7 cellular contexts compared by ENCODE assay signal in the genomic region with DNA sequence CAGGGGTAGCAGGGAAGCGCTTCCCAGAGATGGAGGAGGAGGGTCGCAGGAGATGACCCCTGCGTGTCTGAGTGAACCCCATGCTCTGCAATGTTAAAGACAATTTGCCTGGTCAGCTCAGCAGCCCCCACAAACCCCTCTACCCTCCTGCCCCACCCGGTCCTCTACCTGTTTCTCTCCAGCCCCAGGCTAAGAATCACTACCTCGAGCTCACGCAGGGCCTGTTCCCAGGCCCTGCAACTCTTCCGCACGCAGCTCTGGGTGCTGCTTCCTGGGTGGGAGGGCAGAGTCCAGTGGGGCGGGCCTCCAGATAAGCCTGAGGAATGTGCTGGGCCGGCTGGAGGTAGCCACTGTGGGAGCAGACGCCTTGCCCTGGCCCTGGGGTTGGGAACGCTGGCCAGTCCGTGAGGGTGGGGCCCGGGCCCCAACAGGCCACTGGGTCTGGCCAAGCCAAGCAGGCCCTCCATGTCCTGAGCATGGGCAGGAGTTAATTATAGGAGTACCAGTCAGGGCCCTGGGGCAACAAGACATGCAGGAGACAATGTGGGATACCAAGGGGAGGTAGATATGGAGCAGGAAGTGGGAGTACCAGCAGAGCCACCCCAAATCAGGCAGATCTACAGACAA. TPM values are rescaled to one million over a fixed set of nuclear protein-coding genes. Genes with fewer than 3 reads are reported as not detected.
A peak's percentile ranks its signal among the peaks of the same experiment; 100 is the strongest.
DNase-seq lines count a peak whose midpoint lies in the region; ATAC-seq and TF ChIP-seq lines count a peak whose summit lies in the region.

No MANE protein-coding gene starts in this region.

- H3K9me3 Mint-ChIP-seq in endodermal cell, result no peaks in the 10 kb centered on the region

- H2AFZ ChIP-seq in mesenchymal stem cell (ENCODE audit: low read depth, low read length), result no peak overlapping the region

- DNase-seq in endodermal cell (peak; percentile 62), mesenchymal stem cell (peak; percentile 60), upper lobe of right lung (peak; percentile 85), thyroid gland (no peak), AML-193 (lab: John Stamatoyannopoulos, UW) (no peak)

- H3K4me3 Mint-ChIP-seq in endodermal cell, result peak overlapping the region; percentile 60

- peak overlapping the region; percentile 87 for H4K8ac ChIP-seq in mesenchymal stem cell (ENCODE audit: low read length)

- peak overlapping the region; percentile 70 to 82 for H2BK12ac ChIP-seq in mesenchymal stem cell (ENCODE audit: low read length in 2 of 2)

- H3K27ac Mint-ChIP-seq in endodermal cell, result no peak overlapping the region

- peak overlapping the region; percentile 87 for H3K4me2 ChIP-seq in mesenchymal stem cell (ENCODE audit: low read length, poor library complexity, severe bottlenecking)

- H3K4me1 ChIP-seq in HUES48 (ENCODE audit: control insufficient read depth, insufficient read depth, low read length) (peaks cover 21% of the 10 kb centered on the region), endodermal cell (ENCODE audit: control insufficient read depth, insufficient read depth, low read length) (peaks cover 6% of the 10 kb centered on the region), mesenchymal stem cell (ENCODE audit: control insufficient read depth, insufficient read depth, low read depth, low read length) (peaks cover 67% of the 10 kb centered on the region), upper lobe of right lung (peaks cover 56% of the 10 kb centered on the region), thyroid gland (peaks cover 4 to 37% of the 10 kb centered on the region in 2 donors)

- H3K9me3 ChIP-seq in HUES48 (ENCODE audit: control insufficient read depth, insufficient read depth, low read length) (no peaks in the 10 kb centered on the region), endodermal cell (ENCODE audit: control insufficient read depth, low read length) (no peaks in the 10 kb centered on the region), mesenchymal stem cell (ENCODE audit: control insufficient read depth, low read length) (no peaks in the 10 kb centered on the region), upper lobe of right lung (no peaks in the 10 kb centered on the region), thyroid gland (no peaks in the 10 kb centered on the region)

- no peak overlapping the region for H3K23ac ChIP-seq in mesenchymal stem cell (ENCODE audit: low read length in 2 of 2)

- H3K27ac ChIP-seq in HUES48 (ENCODE audit: low read depth, low read length) (peak overlapping the region; percentile 43), endodermal cell (ENCODE audit: low read depth, low read length) (no peak overlapping the region), mesenchymal stem cell (ENCODE audit: low read length, poor library complexity, severe bottlenecking) (peak overlapping the region; percentile 52), upper lobe of right lung (peak overlapping the region; percentile 66), thyroid gland (peak overlapping the region in 1 of 3 donors; percentile 23)

- peaks cover 48% of the 10 kb centered on the region for H3K79me1 ChIP-seq in mesenchymal stem cell (replicated peaks; ENCODE audit: low read length, poor library complexity, severe bottlenecking)

- no peak overlapping the region for H3K9ac ChIP-seq in HUES48 (ENCODE audit: low read depth, low read length)
- no peak overlapping the region for H3K9ac ChIP-seq in endodermal cell (ENCODE audit: extremely low read depth, low read length, poor library complexity, severe bottlenecking)
- H3K9ac ChIP-seq in mesenchymal stem cell (ENCODE audit: low read length), result peak overlapping the region; percentile 73

- H3K4ac ChIP-seq in mesenchymal stem cell (ENCODE audit: low read depth in 1 of 2, low read length in 2 of 2), result peak overlapping the region; percentile 61 to 62

- WGBS in endodermal cell (ENCODE audit: insufficient coverage in 1 of 2, insufficient read length in 1 of 2), 2 experiments, result 62 to 68% methylated on average over 6 to 14 of the region's 14 CpGs
- 13% methylated on average over 13 of the region's 14 CpGs for WGBS in mesenchymal stem cell
- 66 to 73% methylated on average over 12 to 14 of the region's 14 CpGs for WGBS in thyroid gland, 2 donors

- H2BK15ac ChIP-seq in mesenchymal stem cell (ENCODE audit: low read depth, poor library complexity, severe bottlenecking), result peak overlapping the region; percentile 80

- H2AK5ac ChIP-seq in mesenchymal stem cell (ENCODE audit: low read length, severe bottlenecking), result peak overlapping the region; percentile 69

- ATAC-seq in upper lobe of right lung (peak; percentile 82), GM19035 (IDR thresholded peaks at IDR 0.05; ENCODE audit: unreplicated experiment) (no peak)

- H3K27me3 ChIP-seq in HUES48 (ENCODE audit: control insufficient read depth, insufficient read depth, low read length), result peaks cover 16% of the 10 kb centered on the region
- peaks cover 4% of the 10 kb centered on the region for H3K27me3 ChIP-seq in endodermal cell (ENCODE audit: control insufficient read depth, insufficient read depth, low read length, poor library complexity, severe bottlenecking)
- no peaks in the 10 kb centered on the region for H3K27me3 ChIP-seq in mesenchymal stem cell (ENCODE audit: control insufficient read depth in 1 of 2, insufficient read depth in 1 of 2, low read length in 2 of 2)
- no peaks in the 10 kb centered on the region for H3K27me3 ChIP-seq in upper lobe of right lung
- no peaks in the 10 kb centered on the region for H3K27me3 ChIP-seq in thyroid gland

- H3K4me3 ChIP-seq in HUES48 (ENCODE audit: low read depth, low read length), result peak overlapping the region; percentile 63
- peak overlapping the region; percentile 77 for H3K4me3 ChIP-seq in endodermal cell (ENCODE audit: low read length)
- peak overlapping the region in 1 of 2 experiments; percentile 89 for H3K4me3 ChIP-seq in mesenchymal stem cell (ENCODE audit: insufficient read depth in 1 of 2, low read depth in 1 of 2, low read length in 2 of 2)
- H3K4me3 ChIP-seq in upper lobe of right lung, result peak overlapping the region; percentile 55
- peak overlapping the region in 1 of 3 donors; percentile 18 for H3K4me3 ChIP-seq in thyroid gland (replicated peaks in 1 of 3)

- no peaks in the 10 kb centered on the region for H3K36me3 Mint-ChIP-seq in endodermal cell (ENCODE audit: low read depth)

- H2BK5ac ChIP-seq in mesenchymal stem cell (ENCODE audit: low read depth, low read length, poor library complexity, severe bottlenecking), result no peak overlapping the region

- TF ChIP-seq CTCF in endodermal cell (conservative IDR thresholded peaks at IDR 0.05) (no peak), upper lobe of right lung (IDR thresholded peaks at IDR 0.05) (no peak), thyroid gland (IDR thresholded peaks at IDR 0.05) (no peak)

- H4K91ac ChIP-seq in mesenchymal stem cell (ENCODE audit: low read length), result peak overlapping the region; percentile 84

- H3K36me3 ChIP-seq in HUES48 (ENCODE audit: control insufficient read depth, insufficient read depth, low read length) (no peaks in the 10 kb centered on the region), endodermal cell (ENCODE audit: control insufficient read depth, insufficient read depth, low read length) (no peaks in the 10 kb centered on the region), mesenchymal stem cell (ENCODE audit: control insufficient read depth in 1 of 2, insufficient read depth in 2 of 2, low read depth in 1 of 2, low read length in 2 of 2) (peaks cover 7 to 35% of the 10 kb centered on the region in 2 experiments), upper lobe of right lung (no peaks in the 10 kb centered on the region), thyroid gland (no peaks in the 10 kb centered on the region)

- peaks cover 27% of the 10 kb centered on the region for H3K4me1 Mint-ChIP-seq in endodermal cell

- peak overlapping the region; percentile 75 to 79 for H3K18ac ChIP-seq in mesenchymal stem cell (ENCODE audit: low read depth in 1 of 2, low read length in 2 of 2)

- H3K27me3 Mint-ChIP-seq in endodermal cell (ENCODE audit: insufficient read depth), result peaks cover 17% of the 10 kb centered on the region

- intact Hi-C loops in upper lobe of right lung (cut with DNase I), result no loop called here
- intact Hi-C loops in thyroid gland (cut with DNase I), result no loop called here

- TF ChIP-seq POLR2A in thyroid gland (IDR thresholded peaks at IDR 0.05), result no peak

- H3K14ac ChIP-seq in mesenchymal stem cell (ENCODE audit: low read length in 2 of 2), result peak overlapping the region in 1 of 2 experiments; percentile 29

- peak overlapping the region; percentile 35 for H2BK120ac ChIP-seq in mesenchymal stem cell (ENCODE audit: low read depth, low read length)

RNA-seq across cellular contexts. Expression of gene DOK4, which starts 6.1 kb away (rescaled TPM):
- 10 to 100 TPM; 17.9 to 22.1 TPM for total RNA-seq in endodermal cell
- 26.6 TPM for polyA plus RNA-seq in endodermal cell (2013, experiment 1 of 2)
- 27.8 TPM for polyA plus RNA-seq in endodermal cell (2013, experiment 2 of 2)
- polyA plus RNA-seq in mesenchymal stem cell (2013, experiment 1 of 2), result 29.6 TPM
- 29.7 TPM for polyA plus RNA-seq in mesenchymal stem cell (2013, experiment 2 of 2)
- 55.1 TPM for total RNA-seq in upper lobe of right lung
- 10 to 100 TPM in 2 of 4 donors, 1 to 10 TPM in 2; 9.1 to 27.3 (median 13.3) TPM for total RNA-seq in thyroid gland

RNA-seq across cellular contexts. Expression of gene POLR2C, which starts 17.8 kb away (rescaled TPM):
- total RNA-seq in endodermal cell (10 to 100 TPM; 72.0 to 88.3 TPM), upper lobe of right lung (85.1 TPM), thyroid gland (100 to 1,000 TPM; 126 to 212 (median 174) TPM)
- 85.1 TPM for polyA plus RNA-seq in endodermal cell (2013, experiment 1 of 2)
- polyA plus RNA-seq in endodermal cell (2013, experiment 2 of 2), result 81.8 TPM
- polyA plus RNA-seq in mesenchymal stem cell (2013, experiment 1 of 2), result 39.3 TPM
- polyA plus RNA-seq in mesenchymal stem cell (2013, experiment 2 of 2), result 40.0 TPM

RNA-seq across cellular contexts. Expression of gene COQ9, which starts 33.0 kb away (rescaled TPM):
- 10 to 100 TPM; 34.5 to 38.2 TPM for total RNA-seq in endodermal cell
- polyA plus RNA-seq in endodermal cell (2013, experiment 1 of 2), result 43.2 TPM
- 38.7 TPM for polyA plus RNA-seq in endodermal cell (2013, experiment 2 of 2)
- 26.1 TPM for polyA plus RNA-seq in mesenchymal stem cell (2013, experiment 1 of 2)
- polyA plus RNA-seq in mesenchymal stem cell (2013, experiment 2 of 2), result 25.9 TPM
- 35.2 TPM for total RNA-seq in upper lobe of right lung
- total RNA-seq in thyroid gland, result 100 to 1,000 TPM in 1 of 4 donors, 10 to 100 TPM in 3; 41.8 to 112 (median 76.1) TPM

RNA-seq across cellular contexts. Expression of gene CIAPIN1, which starts 33.1 kb away (rescaled TPM):
- total RNA-seq in endodermal cell (10 to 100 TPM; 77.5 to 87.1 TPM), upper lobe of right lung (31.2 TPM), thyroid gland (10 to 100 TPM; 29.2 to 41.2 (median 35.5) TPM)
- polyA plus RNA-seq in endodermal cell (2013, experiment 1 of 2), result 74.2 TPM
- 64.5 TPM for polyA plus RNA-seq in endodermal cell (2013, experiment 2 of 2)
- polyA plus RNA-seq in mesenchymal stem cell (2013, experiment 1 of 2), result 30.8 TPM
- 33.0 TPM for polyA plus RNA-seq in mesenchymal stem cell (2013, experiment 2 of 2)

RNA-seq across cellular contexts. Expression of gene CCDC102A, which starts 56.1 kb away (rescaled TPM):
- total RNA-seq in endodermal cell, result 1 to 10 TPM; 6.7 to 9.8 TPM
- polyA plus RNA-seq in endodermal cell (2013, experiment 1 of 2), result 5.0 TPM
- 5.5 TPM for polyA plus RNA-seq in endodermal cell (2013, experiment 2 of 2)
- 4.5 TPM for polyA plus RNA-seq in mesenchymal stem cell (2013, experiment 1 of 2)
- 4.8 TPM for polyA plus RNA-seq in mesenchymal stem cell (2013, experiment 2 of 2)
- 11.3 TPM for total RNA-seq in upper lobe of right lung
- 10 to 100 TPM; 13.1 to 34.9 (median 18.9) TPM for total RNA-seq in thyroid gland

Comparison
In these comparisons a context has a peak if more than half of its experiments do, and no peak if none do; other contexts are left out.
1. DNase-seq: peak in endodermal cell (single experiment), mesenchymal stem cell (single experiment) and upper lobe of right lung (single experiment); none in thyroid gland (0 of 2) and AML-193 (0 of 2).